ENCODE assay signal across 7 cellular contexts in genomic region chr14:55954108-55954507, GRCh38.
"Had no signal": no experiment of that assay in that cellular context is flagged by ENCODE, and none has a peak within 500 bp of the region (broad histone marks: within the 10 kb centered on the region; RNA-seq: fewer than 3 reads in every experiment).

No MANE protein-coding gene starts in this region.

- H3K9ac ChIP-seq: GM23248 had no signal

- H3K27ac Mint-ChIP-seq: HFFc6 had no signal

- H3K36me3 ChIP-seq: HAP-1 had no signal

- ATAC-seq: HCT116, K562 had no signal

- H3K9me3 ChIP-seq: HAP-1 had no signal

- DNase-seq: GM23248, H7, HFFc6, IMR-90 had no signal

- H3K27ac ChIP-seq: GM23248 had no signal

- H3K9me3 Mint-ChIP-seq: HFFc6 had no signal

- H3K4me3 Mint-ChIP-seq: HFFc6 had no signal

- H2AFZ ChIP-seq: GM23248 had no signal

- H3K4me3 ChIP-seq: GM23248, HAP-1, K562 had no signal
